11 cellular contexts compared by ENCODE assay signal in genomic region chr15:31024330-31024729, GRCh38. TPM values are rescaled to one million over a fixed set of nuclear protein-coding genes. Genes with fewer than 3 reads are reported as not detected.
DNase-seq lines count a peak whose midpoint lies in the region; ATAC-seq, FAIRE-seq and TF ChIP-seq lines count a peak whose summit lies in the region.
"Had no signal": no experiment of that assay in that cellular context is flagged by ENCODE, and none has a peak within 500 bp of the region (broad histone marks: within the 10 kb centered on the region; RNA-seq: fewer than 3 reads in every experiment).

No MANE protein-coding gene starts in this region.

- ATAC-seq in stimulated activated memory B cell treated with anti-CD40 and anti-IgM and Interleukin-4, amounts not matched to agents 10 μg/mL and 1 μg/mL and 100 μg/mL, for 72 hours, result no peak
- ATAC-seq: activated naive CD8-positive, alpha-beta T cell treated with anti-CD3 and anti-CD28 coated beads, Interleukin-2, amount 50 U/mL, for 24 hours had no signal

- H3K36me3 Mint-ChIP-seq in stimulated activated memory B cell treated with anti-CD40 and anti-IgM and Interleukin-4, amounts not matched to agents 10 μg/mL and 1 μg/mL and 100 μg/mL, for 72 hours, result no peaks in the 10 kb centered on the region

- H3K27me3 Mint-ChIP-seq in stimulated activated memory B cell treated with anti-CD40 and anti-IgM and Interleukin-4, amounts not matched to agents 10 μg/mL and 1 μg/mL and 100 μg/mL, for 72 hours, result no peaks in the 10 kb centered on the region
- H3K27me3 Mint-ChIP-seq: activated naive CD8-positive, alpha-beta T cell treated with anti-CD3 and anti-CD28 coated beads, Interleukin-2, amount 50 U/mL, for 24 hours had no signal

- in situ Hi-C loops in GM13976 (cut with MboI; ENCODE audit: low sequenced_read_pairs, unreplicated experiment), result no loop called here

- H3K27ac Mint-ChIP-seq in stimulated activated memory B cell treated with anti-CD40 and anti-IgM and Interleukin-4, amounts not matched to agents 10 μg/mL and 1 μg/mL and 100 μg/mL, for 72 hours, result no peak overlapping the region
- H3K27ac Mint-ChIP-seq: activated naive CD8-positive, alpha-beta T cell treated with anti-CD3 and anti-CD28 coated beads, Interleukin-2, amount 50 U/mL, for 24 hours had no signal

- FAIRE-seq in GM19239 (lab: Jason Lieb, UNC), result no peak

- H3K9me3 Mint-ChIP-seq in stimulated activated memory B cell treated with anti-CD40 and anti-IgM and Interleukin-4, amounts not matched to agents 10 μg/mL and 1 μg/mL and 100 μg/mL, for 72 hours, result no peaks in the 10 kb centered on the region
- H3K9me3 Mint-ChIP-seq: activated naive CD8-positive, alpha-beta T cell treated with anti-CD3 and anti-CD28 coated beads, Interleukin-2, amount 50 U/mL, for 24 hours had no signal

- H3K4me1 Mint-ChIP-seq in stimulated activated memory B cell treated with anti-CD40 and anti-IgM and Interleukin-4, amounts not matched to agents 10 μg/mL and 1 μg/mL and 100 μg/mL, for 72 hours, result peaks cover 25% of the 10 kb centered on the region

- DNase-seq in A172 (ENCODE audit: low spot score) (peak; percentile 96), HT1080 (ENCODE audit: low read depth) (peak; percentile 92), cardiac fibroblast (ENCODE audit: low read depth in 2 of 2) (peak; percentile 94 to 97), kidney glomerular epithelial cell (lab: John Stamatoyannopoulos, UW) (peak; percentile 96), GM13976 (ENCODE audit: low spot score) (no peak), T-helper 2 cell (no peak), GM19239 (ENCODE audit: insufficient read length, low spot score) (no peak)
- DNase-seq: activated naive CD8-positive, alpha-beta T cell treated with anti-CD3 and anti-CD28 coated beads, Interleukin-2, amount 50 U/mL, for 24 hours; NCI-H2171 treated with DMSO at 0.1 percent for 48 hours had no signal

- H3K4me3 Mint-ChIP-seq in stimulated activated memory B cell treated with anti-CD40 and anti-IgM and Interleukin-4, amounts not matched to agents 10 μg/mL and 1 μg/mL and 100 μg/mL, for 72 hours, result no peak overlapping the region
- H3K4me3 Mint-ChIP-seq: activated naive CD8-positive, alpha-beta T cell treated with anti-CD3 and anti-CD28 coated beads, Interleukin-2, amount 50 U/mL, for 24 hours had no signal

- H3K4me3 ChIP-seq in cardiac fibroblast (replicated peaks in 1 of 2; ENCODE audit: low read depth in 2 of 2, low read length in 2 of 2), result no peak overlapping the region
- H3K4me3 ChIP-seq: BLaER1 had no signal

- TF ChIP-seq CTCF in cardiac fibroblast (IDR thresholded peaks at IDR 0.05; ENCODE audit: low read depth, low read length) (no peak), GM13976 (IDR thresholded peaks at IDR 0.05; ENCODE audit: borderline replicate concordance, control extremely low read depth, extremely low read depth, insufficient read depth, missing control alignments) (no peak)

RNA-seq across cellular contexts. Expression of gene MTMR10, which starts 32.9 kb away (rescaled TPM):
- 14.4 and 20.9 TPM in 2 replicates for total RNA-seq in A172 (2014; rRNA removed; shearing (Covaris generic))
- 11.7 and 12.6 TPM in 2 replicates for total RNA-seq in HT1080 (2014; rRNA removed; shearing (Covaris generic))
- 10.8 and 14.2 TPM in 2 replicates for polyA plus RNA-seq in HT1080 (2015; cell fraction: cytosol; rRNA removed)
- 15.9 and 16.5 TPM in 2 replicates for polyA plus RNA-seq in HT1080 (2015; cell fraction: nucleus; rRNA removed)

Comparison
In these comparisons a context has a peak if more than half of its experiments do, and no peak if none do; other contexts are left out.
1. DNase-seq: peak in A172 (single experiment), HT1080 (single experiment), cardiac fibroblast (2 of 2) and kidney glomerular epithelial cell (single experiment); none in GM13976 (single experiment), T-helper 2 cell (0 of 5) and GM19239 (single experiment).